Comparison of ENCODE assay signal across 8 cellular contexts in genomic region chr10:119872860-119873671, GRCh38. TPM values are rescaled to one million over a fixed set of nuclear protein-coding genes. Genes with fewer than 3 reads are reported as not detected.
DNase-seq lines count a peak whose midpoint lies in the region; ATAC-seq and TF ChIP-seq lines count a peak whose summit lies in the region.

No MANE protein-coding gene starts in this region.

- peak overlapping the region; percentile 82 for H3K4me3 Mint-ChIP-seq in chondrocyte (ENCODE audit: unreplicated experiment)

- H3K27me3 Mint-ChIP-seq in chondrocyte (ENCODE audit: low read depth): no peaks in the 10 kb centered on the region

- H3K36me3 Mint-ChIP-seq in chondrocyte (ENCODE audit: low read depth): no peaks in the 10 kb centered on the region

- peak overlapping the region; percentile 86 for H3K27ac Mint-ChIP-seq in chondrocyte (ENCODE audit: unreplicated experiment)

- H3K4me1 Mint-ChIP-seq in chondrocyte (ENCODE audit: low read depth): peaks cover 38% of the 10 kb centered on the region

- no peaks in the 10 kb centered on the region for H3K9me3 Mint-ChIP-seq in chondrocyte (ENCODE audit: low read depth)

- ATAC-seq in GM18907 (IDR thresholded peaks at IDR 0.05; ENCODE audit: unreplicated experiment) (peak; percentile 90), HG03135 (IDR thresholded peaks at IDR 0.05; ENCODE audit: unreplicated experiment) (peak; percentile 90)

- peak; percentile 22 for TF ChIP-seq CTCF in chondrocyte (IDR thresholded peaks at IDR 0.05)

- DNase-seq in AG08395 (ENCODE audit: low spot score): peak; percentile 86
- DNase-seq in NCI-H345 (lab: John Stamatoyannopoulos, UW): peak; percentile 87
- DNase-seq in activated CD4-positive, alpha-beta T cell treated with anti-CD3 and anti-CD28 coated beads for 1 hour: peak; percentile 84
- DNase-seq in chondrocyte (ENCODE audit: low spot score): no peak
- peak; percentile 56 to 82 (median 78) for DNase-seq in stimulated activated CD4-positive, alpha-beta T cell treated with anti-CD3 and anti-CD28 coated beads, Interleukin-1b, Interleukin-23, amount 100 ng/mL, for 24 hours (ENCODE audit: low read depth in 4 of 4, low spot score in 1 of 4)

- H3K27me3 ChIP-seq in layer of hippocampus (ENCODE audit: control insufficient read depth, insufficient read depth, low read length): no peaks in the 10 kb centered on the region

- H3K27ac ChIP-seq in layer of hippocampus (ENCODE audit: low read depth, low read length): peak overlapping the region; percentile 82

RNA-seq across cellular contexts. Expression of gene MCMBP, which starts 0.4 kb away (rescaled TPM):
- total RNA-seq in chondrocyte: 43.9 to 52.6 TPM (median 45.1 TPM) in 3 replicates

RNA-seq across cellular contexts. Expression of gene SEC23IP, which starts 19.5 kb away (rescaled TPM):
- 65.2 to 90.3 TPM (median 70.0 TPM) in 3 replicates for total RNA-seq in chondrocyte
